In genomic region chr19:5540208-5540607, GRCh38 we compare ENCODE assay signal across 7 cellular contexts. TPM values are rescaled to one million over a fixed set of nuclear protein-coding genes. Genes with fewer than 3 reads are reported as not detected.
"Had no signal": no experiment of that assay in that cellular context is flagged by ENCODE, and none has a peak within 500 bp of the region (broad histone marks: within the 10 kb centered on the region; RNA-seq: fewer than 3 reads in every experiment).

No MANE protein-coding gene starts in this region.

- ATAC-seq: HCT116 had no signal

- H3K27ac ChIP-seq: HL-60 had no signal

- H3K36me3 ChIP-seq: HAP-1 had no signal

- H3K4me3 ChIP-seq: HAP-1 had no signal

- DNase-seq: H7, HFFc6, IMR-90 had no signal

- H3K4me3 Mint-ChIP-seq: GM23338, HFFc6 had no signal

- H3K27ac Mint-ChIP-seq: HFFc6 had no signal

RNA-seq across cellular contexts. Expression of gene TINCR, which starts 27.5 kb away (rescaled TPM):
- total RNA-seq: IMR-90 had no signal
